Comparison of ENCODE assay signal across 15 cellular contexts in the genomic region with DNA sequence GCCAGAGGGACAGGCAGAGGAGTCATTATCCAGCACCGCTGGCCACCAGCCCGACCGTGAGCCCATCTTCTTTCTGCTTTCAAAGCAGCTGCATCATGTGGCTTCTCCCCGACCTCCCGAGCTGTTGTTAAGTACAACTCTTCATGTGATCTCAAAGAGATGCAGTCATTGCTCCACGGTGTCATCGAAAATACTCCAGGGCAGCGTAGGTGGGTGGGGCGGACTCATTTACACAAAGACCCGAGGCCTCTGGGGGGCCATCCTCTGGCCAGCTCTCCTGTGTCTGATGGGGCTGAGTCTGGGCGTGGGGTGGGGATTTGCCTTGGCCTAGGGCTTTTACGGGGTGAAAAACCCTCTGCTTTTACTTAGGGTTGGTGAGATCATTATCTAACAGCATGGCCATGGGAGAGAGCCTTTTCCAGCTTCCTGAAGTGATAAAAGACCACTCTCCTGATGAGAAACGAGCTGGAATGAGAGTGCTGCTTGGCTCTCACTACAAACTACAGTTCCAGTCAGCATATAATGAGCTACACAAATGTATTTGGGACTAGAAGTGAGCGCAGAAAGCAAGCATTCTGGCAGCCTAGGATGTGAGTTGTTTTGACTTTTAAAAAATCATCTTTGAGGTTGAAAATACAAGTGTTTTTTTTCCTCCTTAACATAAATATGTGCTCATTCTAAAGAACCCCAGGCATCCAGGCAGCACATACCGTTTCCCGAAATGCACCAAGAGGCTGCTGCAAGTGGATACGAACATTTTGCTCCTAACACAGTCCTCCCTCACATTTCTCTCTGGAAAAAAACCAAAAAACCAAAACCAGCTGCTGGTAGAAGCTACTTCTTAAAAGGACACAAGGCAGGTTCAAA.
A peak's percentile ranks its signal among the peaks of the same experiment; 100 is the strongest.
DNase-seq lines count a peak whose midpoint lies in the region; ATAC-seq, FAIRE-seq and TF ChIP-seq lines count a peak whose summit lies in the region.
"Had no signal": no experiment of that assay in that cellular context is flagged by ENCODE, and none has a peak within 500 bp of the region (broad histone marks: within the 10 kb centered on the region; RNA-seq: fewer than 3 reads in every experiment).

No MANE protein-coding gene starts in this region.

- peak; percentile 17 for DNase-seq in NCI-H510A (lab: John Stamatoyannopoulos, UW)
- no peak for DNase-seq in NCI-H510A treated with DMSO at 0.1 percent for 48 hours (lab: John Stamatoyannopoulos, UW)
- peak; percentile 8 for DNase-seq in thoracic aorta (ENCODE audit: low spot score)
- no peak for DNase-seq in NCI-H128 (lab: John Stamatoyannopoulos, UW; ENCODE audit: unreplicated experiment)
- no peak for DNase-seq in GM10248 (ENCODE audit: extremely low spot score)
- no peak for DNase-seq in T-helper 1 cell
- DNase-seq: 8988T, COR-L47, lower lobe of right lung, MG63 had no signal

- no peak for ATAC-seq in thoracic aorta (ENCODE audit: insufficient number of reproducible peaks, low FRiP score, low read depth)
- ATAC-seq: lower lobe of right lung had no signal

- peaks cover 13 to 30% of the 10 kb centered on the region in 2 donors for H3K4me1 ChIP-seq in muscle layer of duodenum (ENCODE audit: control insufficient read depth in 1 of 2, insufficient read depth in 2 of 2, low read length in 2 of 2)
- H3K4me1 ChIP-seq in thoracic aorta (ENCODE audit: control insufficient read depth in 1 of 2, low read depth in 2 of 2) = peaks cover 0 to 12% of the 10 kb centered on the region in 2 donors

- no peaks in the 10 kb centered on the region for H3K9me3 ChIP-seq in muscle layer of duodenum (ENCODE audit: control insufficient read depth in 1 of 2, low read length in 2 of 2)
- H3K9me3 ChIP-seq in thoracic aorta = no peaks in the 10 kb centered on the region
- H3K9me3 ChIP-seq: lower lobe of right lung, MG63, prostate gland, suprapubic skin had no signal

- H3K27ac ChIP-seq in muscle layer of duodenum (ENCODE audit: low read length) (peak overlapping the region; percentile 48), thoracic aorta (no peak overlapping the region)
- H3K27ac ChIP-seq: lower lobe of right lung, prostate gland, suprapubic skin had no signal

- peak; percentile 78 for FAIRE-seq in endometrium (lab: Jason Lieb, UNC)
- FAIRE-seq: TTC549 had no signal

- CTCF ChIA-PET in GM10248 (lab: Yijun Ruan, JAX) = interaction anchor here (1.1 to 1.5 kb wide), 2 partner anchors 9 to 228 kb away, joined by 3 to 5 read pairs; no protein-coding TSS in a partner anchor

- H3K27me3 ChIP-seq in muscle layer of duodenum (ENCODE audit: low read depth, low read length) = no peaks in the 10 kb centered on the region
- H3K27me3 ChIP-seq in thoracic aorta (replicated peaks; ENCODE audit: insufficient read depth) = no peaks in the 10 kb centered on the region
- H3K27me3 ChIP-seq: suprapubic skin had no signal

- no peaks in the 10 kb centered on the region for H3K36me3 ChIP-seq in muscle layer of duodenum (ENCODE audit: control insufficient read depth in 1 of 2, insufficient read depth in 2 of 2, low read length in 2 of 2)
- H3K36me3 ChIP-seq in thoracic aorta = no peaks in the 10 kb centered on the region
- H3K36me3 ChIP-seq: lower lobe of right lung, MG63, prostate gland, suprapubic skin had no signal

- no peak for TF ChIP-seq CTCF in thoracic aorta (IDR thresholded peaks at IDR 0.05)
- TF ChIP-seq CTCF in GM10248 (IDR thresholded peaks at IDR 0.05; ENCODE audit: control extremely low read depth, extremely low read depth, low read depth, missing control alignments) = no peak

- POLR2A ChIA-PET in GM10248 (lab: Yijun Ruan, JAX) = no interaction called here

- H3K4me3 ChIP-seq in muscle layer of duodenum (ENCODE audit: low read depth in 1 of 2, low read length in 2 of 2) (no peak overlapping the region), thoracic aorta (no peak overlapping the region)
- H3K4me3 ChIP-seq: lower lobe of right lung, MG63, prostate gland, suprapubic skin had no signal

Comparison
In these comparisons a context has a peak if more than half of its experiments do, and no peak if none do; other contexts are left out.
1. DNase-seq: peak in NCI-H510A (single experiment) and thoracic aorta (single experiment); none in NCI-H510A treated with DMSO at 0.1 percent for 48 hours (single experiment), NCI-H128 (single experiment), GM10248 (single experiment) and T-helper 1 cell (0 of 5).